ENCODE assay signal across 1 cellular context in the genomic region with DNA sequence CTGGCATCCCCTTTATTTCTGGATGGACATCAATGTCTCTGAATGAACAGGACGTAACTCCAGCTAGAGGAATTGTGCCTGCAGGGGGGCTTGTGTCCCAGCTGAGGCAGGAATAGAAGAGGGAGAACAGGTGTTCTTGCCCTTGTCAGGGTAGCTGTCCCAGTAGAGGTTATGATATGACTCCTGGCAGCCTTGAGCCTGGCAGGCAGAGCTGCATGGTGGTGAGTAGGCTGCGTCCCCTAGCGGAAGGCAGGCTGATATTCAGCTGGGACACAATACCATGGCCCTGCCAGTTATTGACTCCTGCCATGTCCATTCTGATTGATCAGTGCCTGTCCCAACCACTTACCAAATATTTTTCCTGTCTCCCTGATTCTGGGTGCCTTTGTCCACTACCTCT.
TF ChIP-seq lines count a peak whose summit lies in the region.

No MANE protein-coding gene starts in this region.

TF ChIP-seq in K562, 482 proteins besides CTCF, POLR2A, EP300 and RAD21 (continued from another document):
- TF ChIP-seq, protein P1, sequence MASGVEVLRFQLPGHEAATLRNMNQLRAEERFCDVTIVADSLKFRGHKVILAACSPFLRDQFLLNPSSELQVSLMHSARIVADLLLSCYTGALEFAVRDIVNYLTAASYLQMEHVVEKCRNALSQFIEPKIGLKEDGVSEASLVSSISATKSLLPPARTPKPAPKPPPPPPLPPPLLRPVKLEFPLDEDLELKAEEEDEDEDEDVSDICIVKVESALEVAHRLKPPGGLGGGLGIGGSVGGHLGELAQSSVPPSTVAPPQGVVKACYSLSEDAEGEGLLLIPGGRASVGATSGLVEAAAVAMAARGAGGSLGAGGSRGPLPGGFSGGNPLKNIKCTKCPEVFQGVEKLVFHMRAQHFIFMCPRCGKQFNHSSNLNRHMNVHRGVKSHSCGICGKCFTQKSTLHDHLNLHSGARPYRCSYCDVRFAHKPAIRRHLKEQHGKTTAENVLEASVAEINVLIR (CRISPR knock-in tag; IDR thresholded peaks at IDR 0.05), result no peak
- no peak for TF ChIP-seq ZNF175 (CRISPR knock-in tag; IDR thresholded peaks at IDR 0.05; ENCODE audit: low read depth)
- TF ChIP-seq POLR2B (IDR thresholded peaks at IDR 0.05; ENCODE audit: low read depth, partially characterized antibody), result no peak
- TF ChIP-seq CSDE1 (IDR thresholded peaks at IDR 0.05), result no peak
